In genomic region chr4:119647558-119647957, GRCh38 we compare ENCODE assay signal across 31 cellular contexts. TPM values are rescaled to one million over a fixed set of nuclear protein-coding genes. Genes with fewer than 3 reads are reported as not detected.
DNase-seq lines count a peak whose midpoint lies in the region; ATAC-seq and TF ChIP-seq lines count a peak whose summit lies in the region.
"Had no signal": no experiment of that assay in that cellular context is flagged by ENCODE, and none has a peak within 500 bp of the region (broad histone marks: within the 10 kb centered on the region; RNA-seq: fewer than 3 reads in every experiment).

No MANE protein-coding gene starts in this region.

- H2AK9ac ChIP-seq in IMR-90 (replicated peaks; ENCODE audit: low read depth, low read length, poor library complexity), result no peak overlapping the region

- H2AK5ac ChIP-seq in IMR-90 (ENCODE audit: low read depth, low read length), result peak overlapping the region; percentile 74; the same call in 1 of the 2 replicates

- 0 out of 2 replicates have a peak, but pooled peaks cover 9% of the 10 kb centered on the region for H3K9me1 ChIP-seq in IMR-90 (ENCODE audit: insufficient read depth, low read length)

- H3K79me1 ChIP-seq in IMR-90 (ENCODE audit: low read depth in 1 of 2, low read length in 2 of 2), result 0 out of 4 replicates have a peak, but pooled peaks cover 0 to 4% of the 10 kb centered on the region in 2 experiments

- peak overlapping the region; percentile 61; the same call in 1 of the 2 replicates for H4K5ac ChIP-seq in IMR-90 (ENCODE audit: low read depth, low read length)

- intact Hi-C loops in IMR-90 (cut with micrococcal nuclease), result no loop called here

- peak overlapping the region; percentile 71 for H2BK20ac ChIP-seq in IMR-90 (ENCODE audit: low read depth, low read length)

- peak overlapping the region; percentile 1; the same call in 2 of the 3 replicates for H2BK15ac ChIP-seq in IMR-90 (ENCODE audit: low read depth, low read length)

- no peak overlapping the region for H3K23ac ChIP-seq in IMR-90 (ENCODE audit: low read depth, low read length)

- H4K8ac ChIP-seq in IMR-90 (ENCODE audit: low read depth in 2 of 2, low read length in 2 of 2), result peak overlapping the region; percentile 6 to 38; a peak in 2 of 4 replicates

- peak overlapping the region; percentile 38 for H3K14ac ChIP-seq in IMR-90 (replicated peaks; ENCODE audit: low read depth, low read length)

- 60% methylated on average over 1 of the region's 3 CpGs; no CpG with 5 or more reads in 1 of the 2 experiments for WGBS in IMR-90 (ENCODE audit: extremely low coverage in 2 of 2, insufficient read length in 1 of 2), 2 experiments

- no peak for TF ChIP-seq POLR2A in IMR-90 (IDR thresholded peaks at IDR 0.05; ENCODE audit: low read depth, low read length)

- no peak overlapping the region; the same call in 1 of the 2 replicates for H3K27ac ChIP-seq in IMR-90 (ENCODE audit: insufficient read depth, low read length)
- H3K27ac ChIP-seq: A549, BLaER1, esophagus squamous epithelium, lower lobe of right lung, SJSA1, tibial nerve had no signal

- POLR2A ChIA-PET in IMR-90 (lab: Charles Lee; ENCODE audit: unreplicated experiment), result no interaction called here

- peak overlapping the region; percentile 67 for H2BK120ac ChIP-seq in IMR-90 (ENCODE audit: low read depth, low read length)

- H3K9me3 ChIP-seq in IMR-90 (ENCODE audit: control insufficient read depth, insufficient read depth, low read length), result no peaks in the 10 kb centered on the region
- H3K9me3 ChIP-seq: A549, BLaER1, esophagus squamous epithelium, HAP-1, heart left ventricle, lower lobe of right lung, mucosa of descending colon, SJSA1, tibial nerve had no signal

- no peak overlapping the region for H3K4me2 ChIP-seq in IMR-90 (ENCODE audit: low read depth, low read length)
- H3K4me2 ChIP-seq: A549, BLaER1 had no signal

- H2BK5ac ChIP-seq in IMR-90 (ENCODE audit: low read depth, low read length, poor library complexity, severe bottlenecking), result peak overlapping the region; percentile 67

- H3K18ac ChIP-seq in IMR-90 (ENCODE audit: low read depth, low read length), result peak overlapping the region; percentile 78; the same call in 1 of the 2 replicates

- H2AFZ ChIP-seq in IMR-90 (replicated peaks; ENCODE audit: low read length, poor library complexity), result no peak overlapping the region

- dilution Hi-C loops in IMR-90 (cut with HindIII; ENCODE audit: low sequenced_read_pairs, unreplicated experiment), result no loop called here

- no TSS peak for BruUV-seq in IMR-90 (replicated peaks; lab: Mats Ljungman, UMichigan)

- in situ Hi-C loops in IMR-90 (cut with MboI; ENCODE audit: low sequenced_read_pairs), result no loop called here

- peak; percentile 51 for DNase-seq in AG09309 (ENCODE audit: low read depth)
- DNase-seq in IMR-90, result peak; percentile 89
- peak; percentile 49 for DNase-seq in dedifferentiated amniotic fluid mesenchymal stem cell (ENCODE audit: extremely low spot score)
- peak; percentile 83 for DNase-seq in iris pigment epithelial cell (ENCODE audit: low read depth)
- DNase-seq in activated T-cell treated with anti-CD3 and anti-CD28 coated beads for 4 hours, result no peak
- no peak for DNase-seq in pons (ENCODE audit: low spot score)
- no peak for DNase-seq in GOT3 (lab: John Stamatoyannopoulos, UW)
- DNase-seq: activated CD4-positive, alpha-beta memory T cell treated with anti-CD3 and anti-CD28 coated beads, Interleukin-2, amount 10 ng/mL, durations not matched to agents 7 days and 5 days; activated CD4-positive, CD25-positive, alpha-beta regulatory T cell treated with anti-CD3 and anti-CD28 coated beads, Interleukin-2, amount 50 U/mL, for 72 hours; DND-41; esophagus squamous epithelium; heart left ventricle; kidney glomerular epithelial cell; lower lobe of right lung; MM.1S; mucosa of descending colon; NCI-H1436; NCI-H345; NCI-H748 treated with DMSO at 0.1 percent for 48 hours; retina; RPMI8226; stimulated activated CD4-positive, alpha-beta T cell treated with anti-CD3 and anti-CD28 coated beads, Interleukin-2, amount 100 ng/mL, for 24 hours; T-helper 1 cell had no signal

- CTCF ChIA-PET in IMR-90 (lab: Yijun Ruan, JAX), result no interaction called here

- H3K4me3 ChIP-seq in AG09309 (ENCODE audit: control insufficient read depth, low read depth, low read length), result no peak overlapping the region
- no peak overlapping the region for H3K4me3 ChIP-seq in IMR-90 (ENCODE audit: insufficient read depth, low read depth, low read length)
- H3K4me3 ChIP-seq: A549, BLaER1, esophagus squamous epithelium, HAP-1, heart left ventricle, K562, lower lobe of right lung, mucosa of descending colon, SJSA1, tibial nerve had no signal

- TF ChIP-seq RAD21 in IMR-90 (IDR thresholded peaks at IDR 0.05; ENCODE audit: low read length), result no peak

- H3K4ac ChIP-seq in IMR-90 (ENCODE audit: low read depth, low read length), result peak overlapping the region; percentile 84

- H3K4me1 ChIP-seq in IMR-90 (ENCODE audit: control insufficient read depth, insufficient read depth, low read length), result peaks cover 14% of the 10 kb centered on the region
- H3K4me1 ChIP-seq: A549, BLaER1, esophagus squamous epithelium, HAP-1, lower lobe of right lung had no signal

- no peaks in the 10 kb centered on the region for H4K20me1 ChIP-seq in IMR-90 (ENCODE audit: insufficient read depth, low read length)
- H4K20me1 ChIP-seq: BLaER1 had no signal

- no peaks in the 10 kb centered on the region for H3K36me3 ChIP-seq in IMR-90 (ENCODE audit: control insufficient read depth, insufficient read depth, low read length)
- H3K36me3 ChIP-seq: BLaER1, esophagus squamous epithelium, HAP-1, heart left ventricle, lower lobe of right lung, SJSA1, tibial nerve had no signal

- no peak overlapping the region for H3K9ac ChIP-seq in IMR-90 (ENCODE audit: low read depth, low read length)
- H3K9ac ChIP-seq: BLaER1 had no signal

- H3K56ac ChIP-seq in IMR-90 (ENCODE audit: extremely low read depth, insufficient read depth, low read length), result peak overlapping the region; percentile 45; the same call in 1 of the 2 replicates

- TF ChIP-seq CTCF in AG09309 (IDR thresholded peaks at IDR 0.05; ENCODE audit: control insufficient read depth, insufficient read depth, low read depth, low read length, missing control alignments) (no peak), IMR-90 (conservative IDR thresholded peaks at IDR 0.05; ENCODE audit: low read depth, low read length) (no peak)

- H3K27me3 ChIP-seq in IMR-90 (ENCODE audit: control insufficient read depth, insufficient read depth, low read length), result no peaks in the 10 kb centered on the region
- H3K27me3 ChIP-seq: BLaER1, esophagus squamous epithelium, heart left ventricle, SJSA1, tibial nerve had no signal

- ATAC-seq in IMR-90 (ENCODE audit: low read depth), result peak; percentile 85
- ATAC-seq in GM21737 (IDR thresholded peaks at IDR 0.05; ENCODE audit: unreplicated experiment), result no peak
- ATAC-seq: A549; K562; lower lobe of right lung; natural killer cell treated with Interleukin-12 subunit alpha and Interleukin-12 subunit beta and Interleukin-15 and Interleukin-18, amount 100 ng/mL, for 72 hours had no signal

- H4K91ac ChIP-seq in IMR-90 (ENCODE audit: insufficient read depth, low read depth, low read length), result peak overlapping the region; percentile 10; the same call in 1 of the 2 replicates

TF ChIP-seq in IMR-90, 13 proteins besides CTCF, POLR2A, EP300 and RAD21:
- peak; percentile 74 for TF ChIP-seq CEBPB (IDR thresholded peaks at IDR 0.05; ENCODE audit: low read depth, low read length)
- TF ChIP-seq RCOR1 (IDR thresholded peaks at IDR 0.05; ENCODE audit: insufficient replicate concordance, low read length), result no peak
TF ChIP-seq in IMR-90: peak in this region for 1.

RNA-seq across cellular contexts. Expression of gene PDE5A, which starts 19.0 kb away (rescaled TPM):
- 567 and 770 TPM in 2 replicates for total RNA-seq in IMR-90 (2012; rRNA removed)
- 71.5 and 101 TPM in 2 replicates for polyA plus RNA-seq in IMR-90 (2012; rRNA removed)
- polyA plus RNA-seq in IMR-90 (2012; cell fraction: cytosol; rRNA removed), result 25.9 and 36.3 TPM in 2 replicates
- 34.7 and 324 TPM in 2 replicates for polyA plus RNA-seq in IMR-90 (2012; cell fraction: nucleus; rRNA removed; ENCODE audit: low replicate concordance)

Comparison
In these comparisons a context has a peak if more than half of its experiments do, and no peak if none do; other contexts are left out.
1. DNase-seq: peak in AG09309 (single experiment), IMR-90 (single experiment), dedifferentiated amniotic fluid mesenchymal stem cell (single experiment) and iris pigment epithelial cell (single experiment); none in activated T-cell treated with anti-CD3 and anti-CD28 coated beads for 4 hours (single experiment), pons (single experiment) and GOT3 (single experiment).